8 cellular contexts compared by ENCODE assay signal in the genomic region with DNA sequence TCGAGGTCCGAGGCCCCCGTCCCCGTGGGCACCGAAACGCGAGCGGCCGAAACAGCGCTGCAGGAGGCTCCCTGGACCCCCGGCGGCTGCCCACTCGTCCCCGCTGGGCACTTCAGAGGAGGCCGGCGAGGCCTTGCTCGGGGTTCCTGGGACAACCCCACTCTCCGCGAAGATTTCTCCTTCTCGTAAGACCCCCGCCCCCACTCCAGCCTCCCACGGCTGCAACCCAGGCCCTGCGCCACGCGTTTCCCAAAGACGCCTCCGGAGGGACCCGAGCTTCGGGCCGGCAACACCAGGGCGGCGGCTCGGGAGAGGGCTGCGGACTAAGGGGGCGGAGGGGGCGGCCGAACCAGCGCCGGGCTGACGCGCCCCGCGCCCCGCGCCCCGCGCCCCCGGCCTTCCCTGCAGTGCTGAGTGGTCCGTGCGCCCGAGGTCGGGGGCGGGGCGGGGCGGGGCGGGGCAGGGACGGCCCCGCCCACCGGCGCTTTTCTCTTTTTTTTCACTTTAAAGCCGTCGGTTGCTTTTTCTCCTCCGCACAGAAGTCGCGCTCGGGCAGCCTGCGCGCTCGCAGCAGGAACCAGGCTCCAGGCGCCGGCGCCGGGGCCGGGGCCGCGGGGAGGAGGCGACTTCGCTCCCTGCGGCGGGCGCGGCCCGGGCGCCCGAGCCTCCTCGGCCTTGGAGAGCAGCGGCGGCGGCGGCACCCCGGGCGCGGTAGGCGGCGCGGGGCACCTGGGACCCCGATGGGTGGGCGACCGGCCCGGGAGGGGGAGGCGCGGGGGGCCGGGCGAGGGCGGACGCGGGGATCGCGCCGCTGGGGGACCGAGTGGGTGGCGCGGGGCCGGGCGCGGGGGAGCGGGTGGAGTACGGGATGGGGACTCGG. TPM values are rescaled to one million over a fixed set of nuclear protein-coding genes. Genes with fewer than 3 reads are reported as not detected.
DNase-seq lines count a peak whose midpoint lies in the region; ATAC-seq and TF ChIP-seq lines count a peak whose summit lies in the region.

Gene SPSB1 (plus strand): TSS at position 534 of the 880 bp plus-strand sequence. CDS start 62,998 bp downstream, outside the sequence.

- H3K9me3 ChIP-seq in SJSA1 (replicated peaks): peaks cover 10% of the 10 kb centered on the region
- peaks cover 0 to 16% (median 7%) of the 10 kb centered on the region in 4 donors for H3K9me3 ChIP-seq in tibial nerve

- no peak for ATAC-seq in GM18873 (IDR thresholded peaks at IDR 0.05; ENCODE audit: low FRiP score, unreplicated experiment)

- H3K4me1 ChIP-seq in SJSA1 (replicated peaks) (peaks cover 39% of the 10 kb centered on the region), tibial nerve (peaks cover 0 to 66% (median 27%) of the 10 kb centered on the region in 4 donors)

- 1% methylated on average over 21 to 47 of the region's 119 CpGs for WGBS in tibial nerve, 2 donors

- peak; percentile 73 to 90 for TF ChIP-seq POLR2A in tibial nerve (IDR thresholded peaks at IDR 0.05)

- DNase-seq in G401 (ENCODE audit: low spot score): peak; percentile 19
- DNase-seq in HT-29 (ENCODE audit: low spot score): peak; percentile 62
- DNase-seq in SJSA1 (ENCODE audit: low read depth in 1 of 2, low spot score in 2 of 2): peak; percentile 46 to 78
- peak; percentile 62 for DNase-seq in activated naive CD4-positive, alpha-beta T cell treated with anti-CD3 and anti-CD28 coated beads, Interleukin-2, amount 50 U/mL, for 16 hours
- peak; percentile 81 for DNase-seq in glomerular visceral epithelial cell (ENCODE audit: extremely low spot score)
- peak in 54 of 56 donors; percentile 12 to 87 (median 66) for DNase-seq in nucleus accumbens (lab: John Stamatoyannopoulos, UW)
- DNase-seq in tibial nerve (ENCODE audit: low spot score in 2 of 2): peak; percentile 59 to 60

- in situ Hi-C loops in G401 (cut with HindIII; ENCODE audit: low sequenced_read_pairs): loop anchor here (25.0 kb wide), 1 partner anchor 270 kb away; no protein-coding TSS in a partner anchor

- peak in 1 of 5 experiments; percentile 9 for TF ChIP-seq CTCF in tibial nerve (IDR thresholded peaks at IDR 0.05)

- H3K27ac ChIP-seq in SJSA1 (peak within 1 kb of the TSS; percentile 51), tibial nerve (peak within 1 kb of the TSS; percentile 82 to 98 (median 94))

- peak in 1 of 2 donors; percentile 75 for TF ChIP-seq EP300 in tibial nerve (IDR thresholded peaks at IDR 0.05)

- H3K4me3 ChIP-seq in SJSA1 (peak within 1 kb of the TSS; percentile 86), tibial nerve (peak within 1 kb of the TSS; percentile 69 to 87 (median 82))

- H3K36me3 ChIP-seq in SJSA1: peaks cover 20% of the 10 kb centered on the region
- no peaks in the 10 kb centered on the region for H3K36me3 ChIP-seq in tibial nerve

- H3K27me3 ChIP-seq in SJSA1 (replicated peaks): no peaks in the 10 kb centered on the region
- no peaks in the 10 kb centered on the region for H3K27me3 ChIP-seq in tibial nerve

RNA-seq across cellular contexts. Expression of gene SPSB1, which starts in this region (rescaled TPM):
- 25.1 and 38.8 TPM in 2 replicates for total RNA-seq in G401 (2014; rRNA removed; shearing (Covaris generic))
- total RNA-seq in HT-29 (2014; rRNA removed; shearing (Covaris generic)): 8.3 and 11.9 TPM in 2 replicates
- 16.2 and 24.4 TPM in 2 replicates for total RNA-seq in SJSA1 (2014; rRNA removed; shearing (Covaris generic))
- total RNA-seq in tibial nerve: 10 to 100 TPM; 18.9 to 64.9 (median 41.8) TPM

Comparison
In these comparisons a context has a peak if more than half of its experiments do, and no peak if none do; other contexts are left out.
1. DNase-seq: peak in every context shown above with its lines; median percentile 81 in glomerular visceral epithelial cell; 66 in nucleus accumbens; 62 in HT-29; 62 in SJSA1; 62 in activated naive CD4-positive, alpha-beta T cell treated with anti-CD3 and anti-CD28 coated beads, Interleukin-2, amount 50 U/mL, for 16 hours; 60 in tibial nerve; 19 in G401.